ENCODE assay signal across 16 cellular contexts in genomic region chr3:14438929-14439328, GRCh38. TPM values are rescaled to one million over a fixed set of nuclear protein-coding genes. Genes with fewer than 3 reads are reported as not detected.
DNase-seq lines count a peak whose midpoint lies in the region; ATAC-seq and TF ChIP-seq lines count a peak whose summit lies in the region.
"Had no signal": no experiment of that assay in that cellular context is flagged by ENCODE, and none has a peak within 500 bp of the region (broad histone marks: within the 10 kb centered on the region; RNA-seq: fewer than 3 reads in every experiment).

No MANE protein-coding gene starts in this region.

- H3K9me3 ChIP-seq in right atrium auricular region (no peaks in the 10 kb centered on the region), testis (no peaks in the 10 kb centered on the region), uterus (no peaks in the 10 kb centered on the region)
- H3K9me3 ChIP-seq: HAP-1, left lung, tibial artery had no signal

- peaks cover 24% of the 10 kb centered on the region for H3K4me1 Mint-ChIP-seq in activated T-helper 17 cell treated with anti-CD3 and anti-CD28 coated beads, Interleukin-2, amount 50 U/mL, for 72 hours
- H3K4me1 Mint-ChIP-seq in nephron: peaks cover 26% of the 10 kb centered on the region

- no peaks in the 10 kb centered on the region for H3K9me3 Mint-ChIP-seq in activated T-helper 17 cell treated with anti-CD3 and anti-CD28 coated beads, Interleukin-2, amount 50 U/mL, for 72 hours
- H3K9me3 Mint-ChIP-seq in nephron: no peaks in the 10 kb centered on the region
- H3K9me3 Mint-ChIP-seq: activated naive CD8-positive, alpha-beta T cell treated with anti-CD3 and anti-CD28 coated beads, Interleukin-2, amount 10 ng/mL, durations not matched to agents 7 days and 5 days; endodermal cell; natural killer cell had no signal

- WGBS in testis, 2 donors: 40 to 62% methylated on average over 6 of the region's 6 CpGs

- no peak for TF ChIP-seq CTCF in right atrium auricular region (IDR thresholded peaks at IDR 0.05)
- no peak for TF ChIP-seq CTCF in nephron (IDR thresholded peaks at IDR 0.05; ENCODE audit: unreplicated experiment in 3 of 3)
- no peak for TF ChIP-seq CTCF in testis (IDR thresholded peaks at IDR 0.05)
- TF ChIP-seq CTCF in uterus (IDR thresholded peaks at IDR 0.05): no peak

- no peak for DNase-seq in right atrium auricular region (ENCODE audit: low spot score)
- no peak for DNase-seq in cardiac septum (ENCODE audit: low spot score)
- no peak for DNase-seq in testis
- no peak for DNase-seq in uterus
- DNase-seq: activated CD4-positive, alpha-beta T cell treated with anti-CD3 and anti-CD28 coated beads, Interleukin-2, amount 50 U/mL, for 1 hour; activated naive CD8-positive, alpha-beta T cell treated with anti-CD3 and anti-CD28 coated beads, Interleukin-2, amount 10 ng/mL, durations not matched to agents 7 days and 5 days; central memory CD4-positive, alpha-beta T cell; endodermal cell; natural killer cell had no signal

- H3K27ac Mint-ChIP-seq in activated T-helper 17 cell treated with anti-CD3 and anti-CD28 coated beads, Interleukin-2, amount 50 U/mL, for 72 hours: peak overlapping the region; percentile 33
- H3K27ac Mint-ChIP-seq in nephron: peak overlapping the region; percentile 22 to 75 (median 64)
- H3K27ac Mint-ChIP-seq: activated naive CD8-positive, alpha-beta T cell treated with anti-CD3 and anti-CD28 coated beads, Interleukin-2, amount 10 ng/mL, durations not matched to agents 7 days and 5 days had no signal

- peak overlapping the region; percentile 5 to 16 for H3K27ac ChIP-seq in right atrium auricular region
- H3K27ac ChIP-seq in testis: no peak overlapping the region
- peak overlapping the region in 1 of 2 donors; percentile 41 for H3K27ac ChIP-seq in uterus
- H3K27ac ChIP-seq: tibial artery had no signal

- H3K27me3 ChIP-seq in right atrium auricular region: no peaks in the 10 kb centered on the region
- no peaks in the 10 kb centered on the region for H3K27me3 ChIP-seq in testis
- no peaks in the 10 kb centered on the region for H3K27me3 ChIP-seq in uterus
- H3K27me3 ChIP-seq: left lung, tibial artery had no signal

- intact Hi-C loops in cardiac septum (cut with DNase I): no loop called here
- intact Hi-C loops in testis (cut with DNase I; ENCODE audit: low total_unique reads): no loop called here
- intact Hi-C loops in uterus (cut with DNase I; ENCODE audit: low total_unique reads): no loop called here

- no peak overlapping the region for H3K4me3 Mint-ChIP-seq in activated T-helper 17 cell treated with anti-CD3 and anti-CD28 coated beads, Interleukin-2, amount 50 U/mL, for 72 hours
- H3K4me3 Mint-ChIP-seq in nephron: peak overlapping the region in 1 of 3 experiments; percentile 4
- H3K4me3 Mint-ChIP-seq: activated naive CD8-positive, alpha-beta T cell treated with anti-CD3 and anti-CD28 coated beads, Interleukin-2, amount 10 ng/mL, durations not matched to agents 7 days and 5 days; endodermal cell; natural killer cell had no signal

- TF ChIP-seq POLR2A in testis (IDR thresholded peaks at IDR 0.05) (no peak), uterus (IDR thresholded peaks at IDR 0.05) (no peak)

- H3K4me3 ChIP-seq in right atrium auricular region (no peak overlapping the region), testis (no peak overlapping the region), uterus (no peak overlapping the region)
- H3K4me3 ChIP-seq: HAP-1, left lung, tibial artery had no signal

- H3K27me3 Mint-ChIP-seq in activated T-helper 17 cell treated with anti-CD3 and anti-CD28 coated beads, Interleukin-2, amount 50 U/mL, for 72 hours: no peaks in the 10 kb centered on the region
- H3K27me3 Mint-ChIP-seq in nephron (ENCODE audit: low read depth): peaks cover 32% of the 10 kb centered on the region
- H3K27me3 Mint-ChIP-seq: activated naive CD8-positive, alpha-beta T cell treated with anti-CD3 and anti-CD28 coated beads, Interleukin-2, amount 10 ng/mL, durations not matched to agents 7 days and 5 days had no signal

- H3K36me3 ChIP-seq in right atrium auricular region (peaks cover 5% of the 10 kb centered on the region), testis (ENCODE audit: low read depth, missing control alignments) (no peaks in the 10 kb centered on the region), uterus (no peaks in the 10 kb centered on the region)
- H3K36me3 ChIP-seq: HAP-1 had no signal

- H3K4me1 ChIP-seq in right atrium auricular region: peaks cover 0 to 82% of the 10 kb centered on the region in 2 donors
- H3K4me1 ChIP-seq in testis: peaks cover 14% of the 10 kb centered on the region
- H3K4me1 ChIP-seq in uterus: peaks cover 0 to 15% of the 10 kb centered on the region in 2 donors
- H3K4me1 ChIP-seq: HAP-1 had no signal

- peaks cover 30% of the 10 kb centered on the region for H3K36me3 Mint-ChIP-seq in activated T-helper 17 cell treated with anti-CD3 and anti-CD28 coated beads, Interleukin-2, amount 50 U/mL, for 72 hours (ENCODE audit: low read depth)
- H3K36me3 Mint-ChIP-seq in nephron (ENCODE audit: low read depth): peaks cover under 1% of the 10 kb centered on the region
- H3K36me3 Mint-ChIP-seq: natural killer cell had no signal

- no peak for ATAC-seq in activated T-helper 17 cell treated with anti-CD3 and anti-CD28 coated beads, Interleukin-2, amount 50 U/mL, for 72 hours (replicated peaks)
- no peak for ATAC-seq in HG03521 (IDR thresholded peaks at IDR 0.05; ENCODE audit: unreplicated experiment)
- no peak for ATAC-seq in HG03439 (IDR thresholded peaks at IDR 0.05; ENCODE audit: unreplicated experiment)

RNA-seq across cellular contexts. Expression of gene SLC6A6, which starts 36.5 kb away (rescaled TPM):
- total RNA-seq in right atrium auricular region (10 to 100 TPM; 81.5 to 85.9 TPM), cardiac septum (129 TPM), testis (10 to 100 TPM; 13.7 to 14.9 TPM), uterus (10 to 100 TPM; 15.9 to 37.5 (median 18.0) TPM)
- 100 to 1,000 TPM in 1 of 2 donors, 10 to 100 TPM in 1; 80.1 to 219 TPM for total RNA-seq in activated T-helper 17 cell treated with anti-CD3 and anti-CD28 coated beads, Interleukin-2, amount 50 U/mL, for 72 hours
- 9.7 TPM for polyA plus RNA-seq in testis (ENCODE audit: insufficient read depth, low read depth, low replicate concordance)

Comparison
In these comparisons a context has a peak if more than half of its experiments do, and no peak if none do; other contexts are left out.
1. H3K27ac ChIP-seq: peak in right atrium auricular region (2 of 2); none in testis (0 of 2).